Comparison of ENCODE assay signal across 24 cellular contexts in genomic region chr12:1502856-1503255, GRCh38.
DNase-seq lines count a peak whose midpoint lies in the region; ATAC-seq and TF ChIP-seq lines count a peak whose summit lies in the region.
"Had no signal": no experiment of that assay in that cellular context is flagged by ENCODE, and none has a peak within 500 bp of the region (broad histone marks: within the 10 kb centered on the region; RNA-seq: fewer than 3 reads in every experiment).

No MANE protein-coding gene starts in this region.

- no peaks in the 10 kb centered on the region for H3K9me2 ChIP-seq in GM23248 (ENCODE audit: insufficient read depth)
- H3K9me2 ChIP-seq in hepatocyte (replicated peaks; ENCODE audit: insufficient read depth): no peaks in the 10 kb centered on the region

- H3K36me3 ChIP-seq in GM23248 (ENCODE audit: low read depth) (no peaks in the 10 kb centered on the region), RWPE2 (ENCODE audit: low read depth) (no peaks in the 10 kb centered on the region), hepatocyte (replicated peaks; ENCODE audit: insufficient read depth, low read depth) (no peaks in the 10 kb centered on the region), stomach smooth muscle (ENCODE audit: control insufficient read depth in 2 of 2, insufficient read depth in 2 of 2, low read length in 2 of 2) (no peaks in the 10 kb centered on the region)
- H3K36me3 ChIP-seq: adrenal gland, cardiac muscle cell, vagina had no signal

- H3K27ac ChIP-seq in GM23248 (no peak overlapping the region), RWPE2 (ENCODE audit: poor library complexity, severe bottlenecking) (no peak overlapping the region), hepatocyte (no peak overlapping the region), stomach smooth muscle (ENCODE audit: low read length) (no peak overlapping the region)
- H3K27ac ChIP-seq: adrenal gland, dorsolateral prefrontal cortex, psoas muscle, testis, vagina had no signal

- H3K9me3 ChIP-seq in GM23248 (ENCODE audit: low read depth): no peaks in the 10 kb centered on the region
- H3K9me3 ChIP-seq in RWPE2 (ENCODE audit: severe bottlenecking): no peaks in the 10 kb centered on the region
- no peaks in the 10 kb centered on the region for H3K9me3 ChIP-seq in hepatocyte (ENCODE audit: low read depth)
- no peaks in the 10 kb centered on the region for H3K9me3 ChIP-seq in stomach smooth muscle (ENCODE audit: control insufficient read depth in 2 of 2, low read length in 2 of 2)
- H3K9me3 ChIP-seq: adrenal gland, psoas muscle, testis, vagina had no signal

- H3K27me3 ChIP-seq in GM23248 (replicated peaks; ENCODE audit: insufficient read depth): no peaks in the 10 kb centered on the region
- no peaks in the 10 kb centered on the region for H3K27me3 ChIP-seq in RWPE2 (ENCODE audit: insufficient read depth, poor library complexity, severe bottlenecking)
- no peaks in the 10 kb centered on the region for H3K27me3 ChIP-seq in hepatocyte
- H3K27me3 ChIP-seq in stomach smooth muscle (ENCODE audit: control insufficient read depth in 1 of 2, insufficient read depth in 2 of 2, low read length in 2 of 2): no peaks in the 10 kb centered on the region
- H3K27me3 ChIP-seq: adrenal gland, cardiac muscle cell, dorsolateral prefrontal cortex, testis, vagina had no signal

- H3K9ac ChIP-seq in GM23248 (no peak overlapping the region), stomach smooth muscle (ENCODE audit: low read length in 2 of 2) (peak overlapping the region in 1 of 2 donors; percentile 36)

- no peaks in the 10 kb centered on the region for H4K20me1 ChIP-seq in GM23248 (ENCODE audit: insufficient read depth)
- H4K20me1 ChIP-seq in hepatocyte (ENCODE audit: insufficient read depth, poor library complexity, severe bottlenecking): no peaks in the 10 kb centered on the region

- 55 to 58% methylated on average over 13 of the region's 13 CpGs for WGBS in GM23248 (ENCODE audit: low coverage in 1 of 2, low lambda C conversion rate in 2 of 2, missing lambda C conversion rate in 2 of 2), 2 experiments
- 84% methylated on average over 13 of the region's 13 CpGs for WGBS in hepatocyte (ENCODE audit: low lambda C conversion rate, missing lambda C conversion rate)

- H3K4me1 ChIP-seq in GM23248 (ENCODE audit: insufficient read depth): peaks cover 11% of the 10 kb centered on the region; the same call in 1 of the 2 replicates
- no peaks in the 10 kb centered on the region for H3K4me1 ChIP-seq in RWPE2 (ENCODE audit: insufficient read depth, poor library complexity, severe bottlenecking)
- no peaks in the 10 kb centered on the region for H3K4me1 ChIP-seq in hepatocyte (ENCODE audit: insufficient read depth)
- H3K4me1 ChIP-seq in stomach smooth muscle (ENCODE audit: control insufficient read depth, insufficient read depth, low read length): peaks cover 21% of the 10 kb centered on the region
- H3K4me1 ChIP-seq: adrenal gland, testis had no signal

- H3K4me3 ChIP-seq in GM23248: no peak overlapping the region
- H3K4me3 ChIP-seq in RWPE2 (ENCODE audit: severe bottlenecking): no peak overlapping the region
- H3K4me3 ChIP-seq in hepatocyte: no peak overlapping the region
- peak overlapping the region; percentile 18 to 49 for H3K4me3 ChIP-seq in stomach smooth muscle (ENCODE audit: low read length in 2 of 2)
- H3K4me3 ChIP-seq: adrenal gland, cardiac muscle cell, dorsolateral prefrontal cortex, psoas muscle, testis, vagina had no signal

- no peak for TF ChIP-seq CTCF in RWPE2 (IDR thresholded peaks at IDR 0.05; ENCODE audit: poor library complexity, severe bottlenecking)
- no peak for TF ChIP-seq CTCF in hepatocyte (IDR thresholded peaks at IDR 0.05; ENCODE audit: poor library complexity)

- no peak overlapping the region for H3K4me2 ChIP-seq in GM23248 (ENCODE audit: unreplicated experiment)
- H3K4me2 ChIP-seq in hepatocyte: no peak overlapping the region

- H2AFZ ChIP-seq in GM23248 (no peak overlapping the region), hepatocyte (no peak overlapping the region)

- H3F3A ChIP-seq in GM23248 (ENCODE audit: insufficient read depth): no peaks in the 10 kb centered on the region

- DNase-seq in GM23248 (peak; percentile 18), RWPE2 (ENCODE audit: low spot score) (peak; percentile 17), hepatocyte (ENCODE audit: low spot score) (peak; percentile 23), NCI-H187 treated with DMSO at 0.1 percent for 48 hours (lab: John Stamatoyannopoulos, UW) (no peak), NCI-H446 treated with DMSO at 0.1 percent for 48 hours (lab: John Stamatoyannopoulos, UW) (no peak)
- DNase-seq: activated CD4-positive, alpha-beta memory T cell treated with anti-CD3 and anti-CD28 coated beads for 36 hours; activated CD4-positive, CD25-positive, alpha-beta regulatory T cell; activated T-cell treated with anti-CD3 and anti-CD28 coated beads for 4 hours; COR-L47; dorsolateral prefrontal cortex; EL; GOT3; KG1; NCI-H526; psoas muscle; RPMI8226; small intestine; testis had no signal

- H3K79me2 ChIP-seq in GM23248 (ENCODE audit: insufficient read depth) (no peaks in the 10 kb centered on the region), hepatocyte (no peaks in the 10 kb centered on the region)

- ATAC-seq in RWPE2 (ENCODE audit: low read depth) (no peak), GM19467 (IDR thresholded peaks at IDR 0.05; ENCODE audit: unreplicated experiment) (no peak)
- ATAC-seq: psoas muscle; stimulated activated memory B cell treated with anti-CD40 and anti-IgM and Interleukin-4, amounts not matched to agents 10 μg/mL and 1 μg/mL and 100 μg/mL, for 72 hours had no signal

- in situ Hi-C loops in GM23248 (cut with MboI): no loop called here

Comparison
In these comparisons a context has a peak if more than half of its experiments do, and no peak if none do; other contexts are left out.
1. DNase-seq: peak in GM23248 (single experiment), RWPE2 (single experiment) and hepatocyte (single experiment); none in NCI-H187 treated with DMSO at 0.1 percent for 48 hours (single experiment) and NCI-H446 treated with DMSO at 0.1 percent for 48 hours (single experiment).
2. H3K4me3 ChIP-seq: peak in stomach smooth muscle (2 of 2); none in GM23248 (single experiment), RWPE2 (single experiment) and hepatocyte (single experiment).